Comparison of ENCODE assay signal across 1 cellular context in genomic region chr19:10653732-10654609, GRCh38.
TF ChIP-seq lines count a peak whose summit lies in the region.

Gene ILF3 (plus strand): TSS chr19:10654346. CDS start chr19:10670606, 16,260 bp downstream.

TF ChIP-seq in HepG2, 621 proteins besides CTCF, POLR2A, EP300 and RAD21 (continued from another document and continues in another):
- TF ChIP-seq FOXJ3 (CRISPR knock-in tag; IDR thresholded peaks at IDR 0.05; ENCODE audit: borderline replicate concordance) = peak; percentile 8; the same call in 1 of the 2 replicates
- TF ChIP-seq ZNF205 (CRISPR knock-in tag; IDR thresholded peaks at IDR 0.05) = peak; percentile 49; the same call in 1 of the 2 replicates
- no peak for TF ChIP-seq FIP1L1 (IDR thresholded peaks at IDR 0.05; ENCODE audit: borderline replicate concordance, insufficient read depth, low read depth, low read length)
- no peak for TF ChIP-seq ZNF841 (CRISPR knock-in tag; IDR thresholded peaks at IDR 0.05; ENCODE audit: borderline replicate concordance)
- TF ChIP-seq, protein P1, sequence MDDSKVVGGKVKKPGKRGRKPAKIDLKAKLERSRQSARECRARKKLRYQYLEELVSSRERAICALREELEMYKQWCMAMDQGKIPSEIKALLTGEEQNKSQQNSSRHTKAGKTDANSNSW (CRISPR knock-in tag; IDR thresholded peaks at IDR 0.05; ENCODE audit: borderline replicate concordance) = 0 out of 2 replicates have a peak, but pooled peaks have one; percentile 14
- TF ChIP-seq, protein P2, sequence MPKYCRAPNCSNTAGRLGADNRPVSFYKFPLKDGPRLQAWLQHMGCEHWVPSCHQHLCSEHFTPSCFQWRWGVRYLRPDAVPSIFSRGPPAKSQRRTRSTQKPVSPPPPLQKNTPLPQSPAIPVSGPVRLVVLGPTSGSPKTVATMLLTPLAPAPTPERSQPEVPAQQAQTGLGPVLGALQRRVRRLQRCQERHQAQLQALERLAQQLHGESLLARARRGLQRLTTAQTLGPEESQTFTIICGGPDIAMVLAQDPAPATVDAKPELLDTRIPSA (CRISPR knock-in tag; IDR thresholded peaks at IDR 0.05; ENCODE audit: borderline replicate concordance) = peak; percentile 100
- peak; percentile 15; the same call in 1 of the 2 replicates for TF ChIP-seq ZSCAN20 (CRISPR knock-in tag; IDR thresholded peaks at IDR 0.05; ENCODE audit: borderline replicate concordance)
- peak; percentile 79 for TF ChIP-seq FOXC1 (CRISPR knock-in tag; IDR thresholded peaks at IDR 0.05; ENCODE audit: borderline replicate concordance)
- TF ChIP-seq PCBP1 (IDR thresholded peaks at IDR 0.05; ENCODE audit: borderline replicate concordance, low read depth, low read length) = peak; percentile 28; the same call in 1 of the 2 replicates
- TF ChIP-seq ZNF138 (CRISPR knock-in tag; IDR thresholded peaks at IDR 0.05; ENCODE audit: low read depth) = no peak
- peak; percentile 92 for TF ChIP-seq HCFC1 (IDR thresholded peaks at IDR 0.05; ENCODE audit: low read depth, low read length)
- peak; percentile 97 for TF ChIP-seq THAP11 (CRISPR knock-in tag; IDR thresholded peaks at IDR 0.05)
- TF ChIP-seq PAXIP1 (CRISPR knock-in tag; conservative IDR thresholded peaks at IDR 0.05) = peak; percentile 75
- peak; percentile 99 for TF ChIP-seq DMAP1 (CRISPR knock-in tag; IDR thresholded peaks at IDR 0.05)
- TF ChIP-seq BCL3 (CRISPR knock-in tag; IDR thresholded peaks at IDR 0.05) = peak; percentile 59; the same call in 1 of the 2 replicates
- peak; percentile 83; the same call in 1 of the 2 replicates for TF ChIP-seq ZNF232 (CRISPR knock-in tag; IDR thresholded peaks at IDR 0.05; ENCODE audit: borderline replicate concordance)
- TF ChIP-seq SIN3B (IDR thresholded peaks at IDR 0.05; ENCODE audit: low read length) = peak; percentile 68
- TF ChIP-seq ZNF510 (CRISPR knock-in tag; IDR thresholded peaks at IDR 0.05; ENCODE audit: low read depth) = 0 out of 2 replicates have a peak, but pooled peaks have one; percentile 65
- TF ChIP-seq GABPB1 (CRISPR knock-in tag; IDR thresholded peaks at IDR 0.05) = peak; percentile 91
- TF ChIP-seq YEATS4 (CRISPR knock-in tag; IDR thresholded peaks at IDR 0.05; ENCODE audit: borderline replicate concordance) = peak; percentile 95
- peak; percentile 47 for TF ChIP-seq FOXO1 (CRISPR knock-in tag; IDR thresholded peaks at IDR 0.05)
- TF ChIP-seq, protein P3, sequence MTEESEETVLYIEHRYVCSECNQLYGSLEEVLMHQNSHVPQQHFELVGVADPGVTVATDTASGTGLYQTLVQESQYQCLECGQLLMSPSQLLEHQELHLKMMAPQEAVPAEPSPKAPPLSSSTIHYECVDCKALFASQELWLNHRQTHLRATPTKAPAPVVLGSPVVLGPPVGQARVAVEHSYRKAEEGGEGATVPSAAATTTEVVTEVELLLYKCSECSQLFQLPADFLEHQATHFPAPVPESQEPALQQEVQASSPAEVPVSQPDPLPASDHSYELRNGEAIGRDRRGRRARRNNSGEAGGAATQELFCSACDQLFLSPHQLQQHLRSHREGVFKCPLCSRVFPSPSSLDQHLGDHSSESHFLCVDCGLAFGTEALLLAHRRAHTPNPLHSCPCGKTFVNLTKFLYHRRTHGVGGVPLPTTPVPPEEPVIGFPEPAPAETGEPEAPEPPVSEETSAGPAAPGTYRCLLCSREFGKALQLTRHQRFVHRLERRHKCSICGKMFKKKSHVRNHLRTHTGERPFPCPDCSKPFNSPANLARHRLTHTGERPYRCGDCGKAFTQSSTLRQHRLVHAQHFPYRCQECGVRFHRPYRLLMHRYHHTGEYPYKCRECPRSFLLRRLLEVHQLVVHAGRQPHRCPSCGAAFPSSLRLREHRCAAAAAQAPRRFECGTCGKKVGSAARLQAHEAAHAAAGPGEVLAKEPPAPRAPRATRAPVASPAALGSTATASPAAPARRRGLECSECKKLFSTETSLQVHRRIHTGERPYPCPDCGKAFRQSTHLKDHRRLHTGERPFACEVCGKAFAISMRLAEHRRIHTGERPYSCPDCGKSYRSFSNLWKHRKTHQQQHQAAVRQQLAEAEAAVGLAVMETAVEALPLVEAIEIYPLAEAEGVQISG (CRISPR knock-in tag; IDR thresholded peaks at IDR 0.05) = peak; percentile 93
- TF ChIP-seq ARNT (IDR thresholded peaks at IDR 0.05) = no peak
- TF ChIP-seq ISL2 (CRISPR knock-in tag; IDR thresholded peaks at IDR 0.05) = peak; percentile 83
- TF ChIP-seq SYNCRIP (IDR thresholded peaks at IDR 0.05; ENCODE audit: insufficient read depth, low read depth, low read length) = no peak
- peak; percentile 94 for TF ChIP-seq ZSCAN9 (CRISPR knock-in tag; IDR thresholded peaks at IDR 0.05; ENCODE audit: borderline replicate concordance)
- TF ChIP-seq FOSL1 (CRISPR knock-in tag; IDR thresholded peaks at IDR 0.05; ENCODE audit: borderline replicate concordance) = no peak
- TF ChIP-seq CBX5 (CRISPR knock-in tag; IDR thresholded peaks at IDR 0.05; ENCODE audit: borderline replicate concordance) = peak; percentile 85; the same call in 1 of the 2 replicates
- peak; percentile 78 for TF ChIP-seq ZFY (CRISPR knock-in tag; IDR thresholded peaks at IDR 0.05)
- peak; percentile 83 for TF ChIP-seq POGZ (CRISPR knock-in tag; IDR thresholded peaks at IDR 0.05)
- peak; percentile 44 for TF ChIP-seq RBM22 (optimal IDR thresholded peaks at IDR 0.05; ENCODE audit: low read length)
- TF ChIP-seq, protein P4, sequence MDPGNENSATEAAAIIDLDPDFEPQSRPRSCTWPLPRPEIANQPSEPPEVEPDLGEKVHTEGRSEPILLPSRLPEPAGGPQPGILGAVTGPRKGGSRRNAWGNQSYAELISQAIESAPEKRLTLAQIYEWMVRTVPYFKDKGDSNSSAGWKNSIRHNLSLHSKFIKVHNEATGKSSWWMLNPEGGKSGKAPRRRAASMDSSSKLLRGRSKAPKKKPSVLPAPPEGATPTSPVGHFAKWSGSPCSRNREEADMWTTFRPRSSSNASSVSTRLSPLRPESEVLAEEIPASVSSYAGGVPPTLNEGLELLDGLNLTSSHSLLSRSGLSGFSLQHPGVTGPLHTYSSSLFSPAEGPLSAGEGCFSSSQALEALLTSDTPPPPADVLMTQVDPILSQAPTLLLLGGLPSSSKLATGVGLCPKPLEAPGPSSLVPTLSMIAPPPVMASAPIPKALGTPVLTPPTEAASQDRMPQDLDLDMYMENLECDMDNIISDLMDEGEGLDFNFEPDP (CRISPR knock-in tag; conservative IDR thresholded peaks at IDR 0.05) = 0 out of 2 replicates have a peak, but pooled peaks have one; percentile 92
- TF ChIP-seq, protein P5, sequence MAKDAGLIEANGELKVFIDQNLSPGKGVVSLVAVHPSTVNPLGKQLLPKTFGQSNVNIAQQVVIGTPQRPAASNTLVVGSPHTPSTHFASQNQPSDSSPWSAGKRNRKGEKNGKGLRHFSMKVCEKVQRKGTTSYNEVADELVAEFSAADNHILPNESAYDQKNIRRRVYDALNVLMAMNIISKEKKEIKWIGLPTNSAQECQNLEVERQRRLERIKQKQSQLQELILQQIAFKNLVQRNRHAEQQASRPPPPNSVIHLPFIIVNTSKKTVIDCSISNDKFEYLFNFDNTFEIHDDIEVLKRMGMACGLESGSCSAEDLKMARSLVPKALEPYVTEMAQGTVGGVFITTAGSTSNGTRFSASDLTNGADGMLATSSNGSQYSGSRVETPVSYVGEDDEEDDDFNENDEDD (CRISPR knock-in tag; IDR thresholded peaks at IDR 0.05; ENCODE audit: borderline replicate concordance) = peak; percentile 99
- TF ChIP-seq NONO (IDR thresholded peaks at IDR 0.05) = no peak
- peak; percentile 91 for TF ChIP-seq NONO (CRISPR knock-in tag; conservative IDR thresholded peaks at IDR 0.05)
- peak; percentile 99 for TF ChIP-seq CCDC6 (CRISPR knock-in tag; IDR thresholded peaks at IDR 0.05)
- no peak; the same call in 1 of the 2 replicates for TF ChIP-seq HMG20A (CRISPR knock-in tag; IDR thresholded peaks at IDR 0.05; ENCODE audit: borderline replicate concordance)
- TF ChIP-seq KAT8 (CRISPR knock-in tag; IDR thresholded peaks at IDR 0.05) = peak; percentile 98
- TF ChIP-seq PATZ1 (CRISPR knock-in tag; IDR thresholded peaks at IDR 0.05) = peak; percentile 94
- TF ChIP-seq EHMT2 (IDR thresholded peaks at IDR 0.05; ENCODE audit: borderline replicate concordance, low read depth, low read length) = no peak
- 0 out of 2 replicates have a peak, but pooled peaks have one; percentile 33 for TF ChIP-seq ZSCAN29 (CRISPR knock-in tag; conservative IDR thresholded peaks at IDR 0.05)
- TF ChIP-seq, protein P6, sequence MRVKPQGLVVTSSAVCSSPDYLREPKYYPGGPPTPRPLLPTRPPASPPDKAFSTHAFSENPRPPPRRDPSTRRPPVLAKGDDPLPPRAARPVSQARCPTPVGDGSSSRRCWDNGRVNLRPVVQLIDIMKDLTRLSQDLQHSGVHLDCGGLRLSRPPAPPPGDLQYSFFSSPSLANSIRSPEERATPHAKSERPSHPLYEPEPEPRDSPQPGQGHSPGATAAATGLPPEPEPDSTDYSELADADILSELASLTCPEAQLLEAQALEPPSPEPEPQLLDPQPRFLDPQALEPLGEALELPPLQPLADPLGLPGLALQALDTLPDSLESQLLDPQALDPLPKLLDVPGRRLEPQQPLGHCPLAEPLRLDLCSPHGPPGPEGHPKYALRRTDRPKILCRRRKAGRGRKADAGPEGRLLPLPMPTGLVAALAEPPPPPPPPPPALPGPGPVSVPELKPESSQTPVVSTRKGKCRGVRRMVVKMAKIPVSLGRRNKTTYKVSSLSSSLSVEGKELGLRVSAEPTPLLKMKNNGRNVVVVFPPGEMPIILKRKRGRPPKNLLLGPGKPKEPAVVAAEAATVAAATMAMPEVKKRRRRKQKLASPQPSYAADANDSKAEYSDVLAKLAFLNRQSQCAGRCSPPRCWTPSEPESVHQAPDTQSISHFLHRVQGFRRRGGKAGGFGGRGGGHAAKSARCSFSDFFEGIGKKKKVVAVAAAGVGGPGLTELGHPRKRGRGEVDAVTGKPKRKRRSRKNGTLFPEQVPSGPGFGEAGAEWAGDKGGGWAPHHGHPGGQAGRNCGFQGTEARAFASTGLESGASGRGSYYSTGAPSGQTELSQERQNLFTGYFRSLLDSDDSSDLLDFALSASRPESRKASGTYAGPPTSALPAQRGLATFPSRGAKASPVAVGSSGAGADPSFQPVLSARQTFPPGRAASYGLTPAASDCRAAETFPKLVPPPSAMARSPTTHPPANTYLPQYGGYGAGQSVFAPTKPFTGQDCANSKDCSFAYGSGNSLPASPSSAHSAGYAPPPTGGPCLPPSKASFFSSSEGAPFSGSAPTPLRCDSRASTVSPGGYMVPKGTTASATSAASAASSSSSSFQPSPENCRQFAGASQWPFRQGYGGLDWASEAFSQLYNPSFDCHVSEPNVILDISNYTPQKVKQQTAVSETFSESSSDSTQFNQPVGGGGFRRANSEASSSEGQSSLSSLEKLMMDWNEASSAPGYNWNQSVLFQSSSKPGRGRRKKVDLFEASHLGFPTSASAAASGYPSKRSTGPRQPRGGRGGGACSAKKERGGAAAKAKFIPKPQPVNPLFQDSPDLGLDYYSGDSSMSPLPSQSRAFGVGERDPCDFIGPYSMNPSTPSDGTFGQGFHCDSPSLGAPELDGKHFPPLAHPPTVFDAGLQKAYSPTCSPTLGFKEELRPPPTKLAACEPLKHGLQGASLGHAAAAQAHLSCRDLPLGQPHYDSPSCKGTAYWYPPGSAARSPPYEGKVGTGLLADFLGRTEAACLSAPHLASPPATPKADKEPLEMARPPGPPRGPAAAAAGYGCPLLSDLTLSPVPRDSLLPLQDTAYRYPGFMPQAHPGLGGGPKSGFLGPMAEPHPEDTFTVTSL (CRISPR knock-in tag; IDR thresholded peaks at IDR 0.05; ENCODE audit: borderline replicate concordance) = peak; percentile 47
- TF ChIP-seq ZNF331 (CRISPR knock-in tag; IDR thresholded peaks at IDR 0.05) = peak; percentile 91
- TF ChIP-seq POLR2G (IDR thresholded peaks at IDR 0.05; ENCODE audit: low read depth, low read length) = peak; percentile 91
- TF ChIP-seq ETV6 (CRISPR knock-in tag; conservative IDR thresholded peaks at IDR 0.05) = peak; percentile 59; the same call in 1 of the 2 replicates
